In the genomic region with DNA sequence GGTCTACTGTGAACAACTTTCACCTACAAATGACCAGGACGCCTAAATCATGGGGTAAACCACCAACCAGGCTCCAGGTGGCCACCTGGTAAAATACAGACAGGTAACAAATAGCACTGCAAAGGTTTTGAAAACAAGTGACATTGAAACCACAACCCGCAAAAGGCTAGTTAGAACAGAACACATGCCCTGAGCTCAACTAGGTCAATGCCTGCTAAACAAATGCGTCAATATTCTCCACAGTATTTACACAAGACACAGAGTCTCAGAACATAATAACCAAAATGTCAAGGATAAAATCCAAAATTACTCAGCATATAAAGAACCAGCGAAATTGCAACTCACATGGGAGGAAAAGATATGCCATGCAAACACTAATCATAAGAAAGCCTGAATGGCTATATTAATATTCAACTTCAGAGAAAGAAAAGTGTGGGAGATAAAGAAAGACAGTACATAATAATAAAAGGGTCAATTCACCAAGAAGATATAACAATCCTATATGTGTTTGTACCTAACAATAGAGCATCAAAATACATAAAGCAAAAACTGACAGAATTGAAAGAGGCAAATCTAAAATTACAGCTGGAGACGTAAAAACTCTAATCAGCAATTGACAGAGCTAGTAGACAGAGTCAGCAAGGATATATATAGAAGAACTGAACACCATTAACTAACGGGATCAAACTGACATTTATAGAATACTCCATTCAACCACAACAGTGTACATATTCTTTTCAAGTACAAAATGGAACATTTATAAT, we compare ENCODE assay signal across 13 cellular contexts. TPM values are rescaled to one million over a fixed set of nuclear protein-coding genes. Genes with fewer than 3 reads are reported as not detected.
DNase-seq lines count a peak whose midpoint lies in the region; ATAC-seq and TF ChIP-seq lines count a peak whose summit lies in the region.
"Had no signal": no experiment of that assay in that cellular context is flagged by ENCODE, and none has a peak within 500 bp of the region (broad histone marks: within the 10 kb centered on the region; RNA-seq: fewer than 3 reads in every experiment).

No MANE protein-coding gene starts in this region.

- no peaks in the 10 kb centered on the region for H3K27me3 ChIP-seq in left ventricle myocardium inferior (ENCODE audit: low read depth)
- no peaks in the 10 kb centered on the region for H3K27me3 ChIP-seq in rectal smooth muscle tissue (ENCODE audit: control insufficient read depth, insufficient read depth, low read length)

- DNase-seq in GM12865 (ENCODE audit: low read depth) = peak; percentile 25
- no peak for DNase-seq in MCF 10A (ENCODE audit: unreplicated experiment)
- DNase-seq in left ventricle myocardium inferior = no peak
- DNase-seq: activated CD4-positive, alpha-beta memory T cell treated with anti-CD3 and anti-CD28 coated beads, Interleukin-2, amount 10 ng/mL, durations not matched to agents 7 days and 5 days; H7; Kasumi-1; NCI-H526; retina had no signal

- no peak for ATAC-seq in GM19467 (IDR thresholded peaks at IDR 0.05; ENCODE audit: unreplicated experiment)
- ATAC-seq in HG03280 (IDR thresholded peaks at IDR 0.05; ENCODE audit: unreplicated experiment) = no peak
- ATAC-seq in HG02763 (IDR thresholded peaks at IDR 0.05; ENCODE audit: unreplicated experiment) = no peak
- ATAC-seq in GM21423 (IDR thresholded peaks at IDR 0.05; ENCODE audit: unreplicated experiment) = no peak

- H3K27ac ChIP-seq in left ventricle myocardium inferior (replicated peaks) (peak overlapping the region; percentile 72), rectal smooth muscle tissue (ENCODE audit: low read depth, low read length) (peak overlapping the region; percentile 4)

- peaks cover 27% of the 10 kb centered on the region for H3K4me1 Mint-ChIP-seq in MCF 10A (ENCODE audit: insufficient read depth, unreplicated experiment)

- H3K9ac ChIP-seq in rectal smooth muscle tissue (ENCODE audit: low read length) = no peak overlapping the region

- H3K36me3 ChIP-seq in left ventricle myocardium inferior (no peaks in the 10 kb centered on the region), rectal smooth muscle tissue (ENCODE audit: control insufficient read depth, insufficient read depth, low read length) (no peaks in the 10 kb centered on the region)

- no TSS peak for BruUV-seq in MCF 10A (replicated peaks; lab: Mats Ljungman, UMichigan)

- H3K4me1 ChIP-seq in left ventricle myocardium inferior = peaks cover 45% of the 10 kb centered on the region
- peaks cover 10% of the 10 kb centered on the region for H3K4me1 ChIP-seq in rectal smooth muscle tissue (ENCODE audit: control insufficient read depth, insufficient read depth, low read length)

- H3K4me3 ChIP-seq in GM12865 (ENCODE audit: low read depth, low read length) (no peak overlapping the region), left ventricle myocardium inferior (no peak overlapping the region), rectal smooth muscle tissue (ENCODE audit: low read length) (no peak overlapping the region)

- TF ChIP-seq CTCF in GM12865 (IDR thresholded peaks at IDR 0.05; ENCODE audit: insufficient read depth, low read depth, low read length, missing control alignments) = no peak
- TF ChIP-seq CTCF in MCF 10A (IDR thresholded peaks at IDR 0.05; ENCODE audit: unreplicated experiment) = no peak
- TF ChIP-seq CTCF in left ventricle myocardium inferior (IDR thresholded peaks at IDR 0.05; ENCODE audit: borderline replicate concordance) = no peak

- no peaks in the 10 kb centered on the region for H3K27me3 Mint-ChIP-seq in MCF 10A (ENCODE audit: insufficient read depth, unreplicated experiment)
- H3K27me3 Mint-ChIP-seq: activated CD4-positive, alpha-beta memory T cell treated with anti-CD3 and anti-CD28 coated beads, Interleukin-2, amount 10 ng/mL, durations not matched to agents 7 days and 5 days had no signal

- peaks cover 6% of the 10 kb centered on the region for H3K36me3 Mint-ChIP-seq in MCF 10A (ENCODE audit: insufficient read depth, unreplicated experiment)

- CTCF ChIA-PET in MCF 10A (lab: Yijun Ruan, JAX) = interaction anchor here (1.1 kb wide), 1 partner anchor 137 kb away, joined by 3 read pairs; no protein-coding TSS in a partner anchor

- peaks cover 15% of the 10 kb centered on the region for H3K9me3 ChIP-seq in left ventricle myocardium inferior (replicated peaks)

- no peak overlapping the region for H3K4me3 Mint-ChIP-seq in MCF 10A (ENCODE audit: unreplicated experiment)
- H3K4me3 Mint-ChIP-seq: activated CD4-positive, alpha-beta memory T cell treated with anti-CD3 and anti-CD28 coated beads, Interleukin-2, amount 10 ng/mL, durations not matched to agents 7 days and 5 days had no signal

- POLR2A ChIA-PET in MCF 10A (lab: Yijun Ruan, JAX) = no interaction called here

- H3K27ac Mint-ChIP-seq in MCF 10A (ENCODE audit: low read depth, unreplicated experiment) = peak overlapping the region; percentile 10
- H3K27ac Mint-ChIP-seq: activated CD4-positive, alpha-beta memory T cell treated with anti-CD3 and anti-CD28 coated beads, Interleukin-2, amount 10 ng/mL, durations not matched to agents 7 days and 5 days had no signal

- H3K9me3 Mint-ChIP-seq in MCF 10A (ENCODE audit: unreplicated experiment) = no peaks in the 10 kb centered on the region

- intact Hi-C loops in MCF 10A (cut with micrococcal nuclease) = no loop called here
- intact Hi-C loops in left ventricle myocardium inferior (cut with micrococcal nuclease) = no loop called here

RNA-seq across cellular contexts. Expression of a gene that starts 47.6 kb away (rescaled TPM):
- 19.9 and 20.3 TPM in 2 replicates for total RNA-seq in MCF 10A (2022)
- total RNA-seq in left ventricle myocardium inferior = 10.0 TPM
